ENCODE assay signal across 15 cellular contexts in the genomic region with DNA sequence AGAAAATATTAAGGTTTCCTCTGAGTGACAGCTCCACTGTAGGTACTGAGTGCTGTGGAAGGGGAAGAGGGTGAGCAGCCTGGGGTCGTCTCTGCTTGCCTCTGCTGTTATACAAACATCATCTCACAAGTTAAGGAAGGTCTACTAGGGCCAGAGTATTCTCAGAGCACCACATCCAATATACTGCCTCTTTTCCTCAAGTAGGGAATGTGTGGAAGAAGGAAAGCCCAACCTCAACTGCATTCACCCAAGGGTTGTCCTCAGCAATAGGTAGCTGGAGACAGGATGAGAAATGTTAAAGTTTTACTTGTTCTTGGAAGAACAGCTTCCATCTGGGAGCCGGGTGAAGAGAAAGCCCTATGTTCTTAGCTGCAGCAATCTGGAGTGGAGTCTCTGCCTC.
DNase-seq lines count a peak whose midpoint lies in the region; ATAC-seq and TF ChIP-seq lines count a peak whose summit lies in the region.
"Had no signal": no experiment of that assay in that cellular context is flagged by ENCODE, and none has a peak within 500 bp of the region (broad histone marks: within the 10 kb centered on the region; RNA-seq: fewer than 3 reads in every experiment).

No MANE protein-coding gene starts in this region.

- no peaks in the 10 kb centered on the region for H3K36me3 Mint-ChIP-seq in endodermal cell (ENCODE audit: low read depth)
- H3K36me3 Mint-ChIP-seq in nephron progenitor cell (ENCODE audit: low read depth), result no peaks in the 10 kb centered on the region
- no peaks in the 10 kb centered on the region for H3K36me3 Mint-ChIP-seq in chondrocyte (ENCODE audit: low read depth)
- H3K36me3 Mint-ChIP-seq: CD4-positive, alpha-beta memory T cell had no signal

- H3K4me1 Mint-ChIP-seq in endodermal cell (peaks cover 19% of the 10 kb centered on the region), nephron progenitor cell (peaks cover 19% of the 10 kb centered on the region), chondrocyte (ENCODE audit: low read depth) (no peaks in the 10 kb centered on the region)
- H3K4me1 Mint-ChIP-seq: CD4-positive, alpha-beta memory T cell had no signal

- ATAC-seq in HG03565 (IDR thresholded peaks at IDR 0.05; ENCODE audit: unreplicated experiment), result no peak
- ATAC-seq: A549 had no signal

- no peaks in the 10 kb centered on the region for H3K36me3 ChIP-seq in endodermal cell (ENCODE audit: control insufficient read depth, insufficient read depth, low read length)
- H3K36me3 ChIP-seq: BE2C, HAP-1 had no signal

- no peaks in the 10 kb centered on the region for H3K4me1 ChIP-seq in endodermal cell (ENCODE audit: control insufficient read depth, insufficient read depth, low read length)
- H3K4me1 ChIP-seq: A549, HAP-1 had no signal

- no peaks in the 10 kb centered on the region for H3K9me3 Mint-ChIP-seq in endodermal cell
- no peaks in the 10 kb centered on the region for H3K9me3 Mint-ChIP-seq in nephron progenitor cell
- no peaks in the 10 kb centered on the region for H3K9me3 Mint-ChIP-seq in chondrocyte (ENCODE audit: low read depth)

- WGBS in endodermal cell (ENCODE audit: insufficient coverage in 1 of 2, insufficient read length in 1 of 2), 2 experiments, result 83 to 100% methylated on average over 1 of the region's 2 CpGs

- DNase-seq in NCI-H69 (lab: John Stamatoyannopoulos, UW) (peak; percentile 13), endodermal cell (peak; percentile 45), nephron progenitor cell (no peak), NCI-H526 treated with DMSO at 0.1 percent for 48 hours (lab: John Stamatoyannopoulos, UW) (no peak), chondrocyte (ENCODE audit: low spot score) (no peak), amniotic stem cell (lab: John Stamatoyannopoulos, UW) (no peak)
- DNase-seq: BE2C; CD4-positive, alpha-beta memory T cell; DMS79; GOT3 had no signal

- no peaks in the 10 kb centered on the region for H3K27me3 ChIP-seq in endodermal cell (ENCODE audit: control insufficient read depth, insufficient read depth, low read length, poor library complexity, severe bottlenecking)
- H3K27me3 ChIP-seq: BE2C had no signal

- H3K9me3 ChIP-seq in endodermal cell (ENCODE audit: control insufficient read depth, low read length), result no peaks in the 10 kb centered on the region
- H3K9me3 ChIP-seq: A549, BE2C, HAP-1 had no signal

- H3K27ac ChIP-seq in endodermal cell (ENCODE audit: low read depth, low read length), result no peak overlapping the region
- H3K27ac ChIP-seq: A549, C4-2B, HL-60 had no signal

- H3K4me3 Mint-ChIP-seq in endodermal cell, result no peak overlapping the region
- H3K4me3 Mint-ChIP-seq in nephron progenitor cell, result no peak overlapping the region
- no peak overlapping the region for H3K4me3 Mint-ChIP-seq in chondrocyte (ENCODE audit: unreplicated experiment)
- H3K4me3 Mint-ChIP-seq: CD4-positive, alpha-beta memory T cell had no signal

- H3K9ac ChIP-seq in endodermal cell (ENCODE audit: extremely low read depth, low read length, poor library complexity, severe bottlenecking), result no peak overlapping the region

- no peak overlapping the region for H3K27ac Mint-ChIP-seq in endodermal cell
- H3K27ac Mint-ChIP-seq in nephron progenitor cell, result peak overlapping the region; percentile 17
- H3K27ac Mint-ChIP-seq in chondrocyte (ENCODE audit: unreplicated experiment), result no peak overlapping the region
- H3K27ac Mint-ChIP-seq: CD4-positive, alpha-beta memory T cell had no signal

- H3K4me3 ChIP-seq in endodermal cell (ENCODE audit: low read length), result no peak overlapping the region
- H3K4me3 ChIP-seq: A549, HAP-1 had no signal

- TF ChIP-seq CTCF in endodermal cell (conservative IDR thresholded peaks at IDR 0.05), result no peak
- TF ChIP-seq CTCF in nephron progenitor cell (IDR thresholded peaks at IDR 0.05), result no peak
- TF ChIP-seq CTCF in chondrocyte (IDR thresholded peaks at IDR 0.05), result no peak

- H3K27me3 Mint-ChIP-seq in endodermal cell (ENCODE audit: insufficient read depth) (no peaks in the 10 kb centered on the region), nephron progenitor cell (ENCODE audit: low read depth, poor library complexity) (no peaks in the 10 kb centered on the region), chondrocyte (ENCODE audit: low read depth) (peaks cover 8% of the 10 kb centered on the region)
- H3K27me3 Mint-ChIP-seq: CD4-positive, alpha-beta memory T cell had no signal

Comparison
In these comparisons a context has a peak if more than half of its experiments do, and no peak if none do; other contexts are left out.
1. DNase-seq: peak in NCI-H69 (single experiment) and endodermal cell (single experiment); none in nephron progenitor cell (single experiment), NCI-H526 treated with DMSO at 0.1 percent for 48 hours (single experiment), chondrocyte (single experiment) and amniotic stem cell (single experiment).